In the genomic region with DNA sequence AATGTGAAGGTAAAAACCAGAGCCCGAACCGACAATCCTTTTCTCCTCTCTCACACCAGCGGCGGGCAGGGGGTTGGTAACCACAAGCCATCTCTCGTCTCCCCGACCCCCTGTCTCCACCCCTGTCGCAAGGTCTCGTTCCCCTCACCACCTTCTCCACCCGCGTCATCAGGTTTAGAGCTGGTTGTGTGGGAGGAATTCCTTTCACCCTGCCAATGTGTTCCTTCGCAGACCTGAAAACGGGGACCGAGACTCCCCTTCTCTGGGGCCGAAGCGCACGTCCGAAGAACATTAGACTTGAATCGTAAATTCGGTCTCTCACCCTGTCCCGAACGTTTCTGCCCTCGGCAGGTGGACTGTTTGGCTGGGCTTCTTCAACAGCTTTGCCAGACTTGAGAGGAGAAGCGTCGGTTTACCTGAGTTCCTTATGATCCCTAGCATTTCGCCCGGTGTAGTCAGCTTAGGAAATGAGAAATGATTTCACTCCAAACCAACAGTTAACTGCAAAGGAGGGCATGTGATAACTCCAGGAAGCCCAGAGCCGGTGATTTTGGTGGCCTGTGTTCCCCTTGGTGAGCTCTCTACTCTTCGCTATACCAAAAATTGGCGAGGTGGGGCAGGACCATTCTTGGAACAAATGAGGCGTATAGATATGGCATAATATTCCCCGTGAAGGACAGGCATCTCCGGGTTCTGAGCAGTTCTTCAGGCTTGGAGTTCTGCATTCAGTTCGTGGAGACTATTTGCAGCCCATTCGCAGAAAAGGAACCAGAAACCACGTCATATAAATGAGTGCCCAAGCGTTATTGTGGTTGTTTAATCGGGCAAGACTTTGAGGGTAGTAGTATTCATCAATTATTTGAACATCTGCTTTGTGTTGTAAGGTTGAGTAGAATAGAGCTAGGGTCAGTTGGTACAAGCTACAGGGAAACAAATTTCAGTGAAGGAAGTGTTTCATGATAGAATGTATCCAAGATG, we compare ENCODE assay signal across 8 cellular contexts. TPM values are rescaled to one million over a fixed set of nuclear protein-coding genes. Genes with fewer than 3 reads are reported as not detected.
DNase-seq lines count a peak whose midpoint lies in the region; ATAC-seq, FAIRE-seq and TF ChIP-seq lines count a peak whose summit lies in the region.

No MANE protein-coding gene starts in this region.

- H2BK12ac ChIP-seq in trophoblast cell (ENCODE audit: low read length), result no peak overlapping the region

- peaks cover 12% of the 10 kb centered on the region; the same call in 1 of the 3 replicates for H3K4me1 ChIP-seq in A549
- peaks cover 16% of the 10 kb centered on the region for H3K4me1 ChIP-seq in OCI-LY1 (ENCODE audit: insufficient read depth, low read length, severe bottlenecking)
- H3K4me1 ChIP-seq in left ventricle myocardium inferior, result peaks cover 26% of the 10 kb centered on the region
- H3K4me1 ChIP-seq in trophoblast cell (ENCODE audit: control insufficient read depth in 1 of 2, insufficient read depth in 2 of 2, low read length in 2 of 2), result peaks cover 0 to 5% of the 10 kb centered on the region in 2 experiments

- H3K9me3 ChIP-seq in A549 (no peaks in the 10 kb centered on the region), OCI-LY1 (ENCODE audit: low read length) (no peaks in the 10 kb centered on the region), left ventricle myocardium inferior (replicated peaks) (no peaks in the 10 kb centered on the region), trophoblast cell (ENCODE audit: insufficient read depth, low read depth, low read length) (no peaks in the 10 kb centered on the region)

- no peak for TF ChIP-seq EP300 in A549 (IDR thresholded peaks at IDR 0.05)

- no peak overlapping the region for H2BK120ac ChIP-seq in trophoblast cell (ENCODE audit: insufficient read depth, low read length, poor library complexity)

- H3K79me1 ChIP-seq in trophoblast cell (ENCODE audit: low read length), result peaks cover 4% of the 10 kb centered on the region

- no peaks in the 10 kb centered on the region; the same call in 1 of the 2 replicates for H3F3A ChIP-seq in OCI-LY1 (ENCODE audit: insufficient read depth, low read length)

- H3K27me3 ChIP-seq in OCI-LY1 (ENCODE audit: insufficient read depth, low read length) (no peaks in the 10 kb centered on the region), left ventricle myocardium inferior (ENCODE audit: low read depth) (no peaks in the 10 kb centered on the region), trophoblast cell (ENCODE audit: insufficient read depth, low read length) (no peaks in the 10 kb centered on the region)

- no peak overlapping the region for H3K23ac ChIP-seq in trophoblast cell (ENCODE audit: low read length)

- H2AK5ac ChIP-seq in trophoblast cell (ENCODE audit: low read length), result no peak overlapping the region

- POLR2A ChIA-PET in A549 (lab: Yijun Ruan, JAX), result interaction anchor here (0.5 to 1.8 kb wide), 15 partner anchors 8 to 470 kb away, joined by 3 to 18 read pairs (median 3); a partner anchor contains a TSS

- H3K9ac ChIP-seq in OCI-LY1 (ENCODE audit: low read length) (peak overlapping the region; percentile 85), trophoblast cell (ENCODE audit: low read length) (peak overlapping the region; percentile 6)

- H4K20me1 ChIP-seq in OCI-LY1 (ENCODE audit: insufficient read depth, low read length), result no peaks in the 10 kb centered on the region

- FAIRE-seq in A549 (lab: Jason Lieb, UNC), result peak; percentile 28

- no peak for TF ChIP-seq POLR2A in A549 (IDR thresholded peaks at IDR 0.05; ENCODE audit: low read length)

- H3K36me3 Mint-ChIP-seq in activated naive CD8-positive, alpha-beta T cell treated with anti-CD3 and anti-CD28 coated beads, Interleukin-2, amount 50 U/mL, for 24 hours (ENCODE audit: low read depth), result peaks cover 11% of the 10 kb centered on the region

- H3K36me3 ChIP-seq in OCI-LY1 (ENCODE audit: insufficient read depth, low read length) (no peaks in the 10 kb centered on the region), left ventricle myocardium inferior (peaks cover 16% of the 10 kb centered on the region), trophoblast cell (ENCODE audit: control insufficient read depth in 1 of 2, insufficient read depth in 2 of 2, low read length in 2 of 2) (peaks cover 0 to 4% of the 10 kb centered on the region in 2 experiments)

- no peaks in the 10 kb centered on the region for H3K9me3 Mint-ChIP-seq in activated naive CD8-positive, alpha-beta T cell treated with anti-CD3 and anti-CD28 coated beads, Interleukin-2, amount 50 U/mL, for 24 hours

- no peak overlapping the region for H3K4ac ChIP-seq in trophoblast cell (ENCODE audit: low read depth, low read length)

- TF ChIP-seq CTCF in A549 (IDR thresholded peaks at IDR 0.05) (no peak), GM10266 (IDR thresholded peaks at IDR 0.05; ENCODE audit: control insufficient read depth, insufficient read depth, low read depth, missing control alignments) (no peak), OCI-LY1 (IDR thresholded peaks at IDR 0.05; ENCODE audit: low read length) (no peak), left ventricle myocardium inferior (IDR thresholded peaks at IDR 0.05; ENCODE audit: borderline replicate concordance) (no peak)

- TF ChIP-seq RAD21 in A549 (conservative IDR thresholded peaks at IDR 0.05 in 1 of 2, IDR thresholded peaks at IDR 0.05 in 1 of 2), result no peak

- 9% methylated on average over 37 of the region's 37 CpGs for WGBS in A549 (ENCODE audit: missing lambda C conversion rate)
- WGBS in trophoblast cell (ENCODE audit: extremely low coverage, insufficient coverage, insufficient read length), result no CpG with 5 or more reads among the region's 37 CpGs

- no peaks in the 10 kb centered on the region for H3K9me2 ChIP-seq in OCI-LY1 (ENCODE audit: low read depth, low read length)

- H3K14ac ChIP-seq in trophoblast cell (ENCODE audit: low read length), result no peak overlapping the region

- H4K12ac ChIP-seq in trophoblast cell (ENCODE audit: low read depth, low read length), result peak overlapping the region; percentile 9

- peaks cover 2% of the 10 kb centered on the region for H3K27me3 Mint-ChIP-seq in activated naive CD8-positive, alpha-beta T cell treated with anti-CD3 and anti-CD28 coated beads, Interleukin-2, amount 50 U/mL, for 24 hours

- no peak overlapping the region for H3K18ac ChIP-seq in trophoblast cell (ENCODE audit: low read length)

- H3K27ac ChIP-seq in A549 (peak overlapping the region; percentile 69 to 86), OCI-LY1 (ENCODE audit: low read depth, low read length, poor library complexity, severe bottlenecking) (no peak overlapping the region), left ventricle myocardium inferior (replicated peaks) (peak overlapping the region; percentile 89), trophoblast cell (ENCODE audit: low read depth, low read length) (no peak overlapping the region)

- H4K91ac ChIP-seq in trophoblast cell (ENCODE audit: low read depth, low read length), result no peak overlapping the region

- H2AFZ ChIP-seq in OCI-LY1 (ENCODE audit: low read length) (peak overlapping the region; percentile 0), trophoblast cell (ENCODE audit: insufficient read depth, low read length, poor library complexity) (peak overlapping the region; percentile 64)

- DNase-seq in A549 (ENCODE audit: low read depth in 1 of 2, low spot score in 1 of 2) (peak; percentile 19 to 25), GM10266 (ENCODE audit: extremely low spot score) (peak; percentile 7), left ventricle myocardium inferior (no peak), trophoblast cell (peak in 1 of 2 donors; percentile 36), SKM-1 (lab: John Stamatoyannopoulos, UW; ENCODE audit: unreplicated experiment) (no peak)
- DNase-seq in activated naive CD8-positive, alpha-beta T cell treated with anti-CD3 and anti-CD28 coated beads, Interleukin-2, amount 50 U/mL, for 24 hours, result peak; percentile 31

- CTCF ChIA-PET in A549 (lab: Yijun Ruan, JAX), result interaction anchor here (0.9 to 2.5 kb wide), 7 partner anchors 11 to 99 kb away, joined by 3 to 8 read pairs (median 6); no protein-coding TSS in a partner anchor

- peak overlapping the region; percentile 85 for H3K4me2 ChIP-seq in A549
- peak overlapping the region; percentile 96 for H3K4me2 ChIP-seq in OCI-LY1 (ENCODE audit: low read length)
- peak overlapping the region; percentile 88 for H3K4me2 ChIP-seq in trophoblast cell (ENCODE audit: low read length)

- ATAC-seq in A549 (peak; percentile 52 to 69), HG02938 (IDR thresholded peaks at IDR 0.05; ENCODE audit: unreplicated experiment) (peak; percentile 1)
- ATAC-seq in activated naive CD8-positive, alpha-beta T cell treated with anti-CD3 and anti-CD28 coated beads, Interleukin-2, amount 50 U/mL, for 24 hours, result peak; percentile 11

- intact Hi-C loops in left ventricle myocardium inferior (cut with micrococcal nuclease), result no loop called here

- H4K8ac ChIP-seq in trophoblast cell (ENCODE audit: low read depth, low read length), result peak overlapping the region; percentile 75

- H3K79me2 ChIP-seq in OCI-LY1 (ENCODE audit: insufficient read depth, low read length) (no peaks in the 10 kb centered on the region), trophoblast cell (ENCODE audit: control insufficient read depth, insufficient read depth, low read length, poor library complexity) (no peaks in the 10 kb centered on the region)

- H3K4me3 Mint-ChIP-seq in activated naive CD8-positive, alpha-beta T cell treated with anti-CD3 and anti-CD28 coated beads, Interleukin-2, amount 50 U/mL, for 24 hours, result peak overlapping the region; percentile 97

- H3K4me1 Mint-ChIP-seq in activated naive CD8-positive, alpha-beta T cell treated with anti-CD3 and anti-CD28 coated beads, Interleukin-2, amount 50 U/mL, for 24 hours, result peaks cover 22% of the 10 kb centered on the region

- H3K4me3 ChIP-seq in A549, result peak overlapping the region; percentile 75
- peak overlapping the region; percentile 97 for H3K4me3 ChIP-seq in OCI-LY1 (ENCODE audit: low read depth, low read length, poor library complexity, severe bottlenecking)
- peak overlapping the region; percentile 89 for H3K4me3 ChIP-seq in left ventricle myocardium inferior
- peak overlapping the region; percentile 89 for H3K4me3 ChIP-seq in trophoblast cell (ENCODE audit: low read depth, low read length)

- peak overlapping the region; percentile 94 for H3K27ac Mint-ChIP-seq in activated naive CD8-positive, alpha-beta T cell treated with anti-CD3 and anti-CD28 coated beads, Interleukin-2, amount 50 U/mL, for 24 hours

- H2BK5ac ChIP-seq in trophoblast cell (ENCODE audit: low read depth, low read length, poor library complexity), result no peak overlapping the region

TF ChIP-seq in A549, 52 proteins besides CTCF, POLR2A, EP300 and RAD21 (continues in another document):
- TF ChIP-seq, protein P1, sequence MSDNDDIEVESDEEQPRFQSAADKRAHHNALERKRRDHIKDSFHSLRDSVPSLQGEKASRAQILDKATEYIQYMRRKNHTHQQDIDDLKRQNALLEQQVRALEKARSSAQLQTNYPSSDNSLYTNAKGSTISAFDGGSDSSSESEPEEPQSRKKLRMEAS (IDR thresholded peaks at IDR 0.05), result 0 out of 2 replicates have a peak, but pooled peaks have one; percentile 21

RNA-seq across cellular contexts. Expression of a gene that starts 0.7 kb away (rescaled TPM):
- polyA plus RNA-seq in A549 (2011; rRNA removed) (49.9 and 88.5 TPM in 2 replicates), A549 (2017; fragmentation: RNase III; extraction: RNeasy Plus Mini Kit Qiagen cat#74134 plus additional on column Dnase treatment) (58.2 to 64.6 TPM (median 58.4 TPM) in 3 replicates)
- polyA plus RNA-seq in A549 (2012; cell fraction: cytosol; rRNA removed), result 12.9 and 14.0 TPM in 2 replicates
- 5.4 and 6.2 TPM in 2 replicates for polyA plus RNA-seq in A549 (2012; cell fraction: nucleus; rRNA removed)
- polyA minus RNA-seq in A549 (2011; rRNA and poly(A)+ RNA removed), result 8.7 and 9.5 TPM in 2 replicates
- 25.3 TPM for total RNA-seq in left ventricle myocardium inferior
- 10.2 and 11.7 TPM in 2 replicates for polyA plus RNA-seq in trophoblast cell (2013)

Comparison
In these comparisons a context has a peak if more than half of its experiments do, and no peak if none do; other contexts are left out.
1. ATAC-seq: peak in every context shown above with its lines; median percentile 60 in A549; 11 in activated naive CD8-positive, alpha-beta T cell treated with anti-CD3 and anti-CD28 coated beads, Interleukin-2, amount 50 U/mL, for 24 hours; 1 in HG02938.
2. DNase-seq: peak in A549 (2 of 2), GM10266 (single experiment) and activated naive CD8-positive, alpha-beta T cell treated with anti-CD3 and anti-CD28 coated beads, Interleukin-2, amount 50 U/mL, for 24 hours (single experiment); none in left ventricle myocardium inferior (single experiment) and SKM-1 (single experiment).
3. H3K27ac ChIP-seq: peak in A549 (2 of 2) and left ventricle myocardium inferior (single experiment); none in OCI-LY1 (single experiment) and trophoblast cell (single experiment).
4. Peak in every context shown above with its lines, with median percentiles within 50 percentile points of each other: H3K4me2 ChIP-seq and H3K4me3 ChIP-seq.